7 cellular contexts compared by ENCODE assay signal in genomic region chr16:90098971-90099370, GRCh38. TPM values are rescaled to one million over a fixed set of nuclear protein-coding genes. Genes with fewer than 3 reads are reported as not detected.
"Had no signal": no experiment of that assay in that cellular context is flagged by ENCODE, and none has a peak within 500 bp of the region (broad histone marks: within the 10 kb centered on the region; RNA-seq: fewer than 3 reads in every experiment).

No MANE protein-coding gene starts in this region.

RNA-seq across cellular contexts. Expression of gene PRDM7, which starts 21.8 kb away (rescaled TPM):
- total RNA-seq: activated CD4-positive, alpha-beta memory T cell treated with anti-CD3 and anti-CD28 coated beads, Interleukin-2, amount 10 ng/mL, durations not matched to agents 7 days and 5 days; activated CD4-positive, alpha-beta T cell treated with anti-CD3 and anti-CD28 coated beads for 36 hours; activated CD8-positive, alpha-beta memory T cell treated with anti-CD3 and anti-CD28 coated beads for 36 hours; activated naive CD4-positive, alpha-beta T cell treated with anti-CD3 and anti-CD28 coated beads for 36 hours; K562; PC-9; T-helper 2 cell treated with Interferon-gamma antibody and Interleukin-4, amounts not matched to agents 100 ng/mL and 5 ng/mL, for 36 hours had no signal
- polyA plus RNA-seq: K562 had no signal
